22 cellular contexts compared by ENCODE assay signal in the genomic region with DNA sequence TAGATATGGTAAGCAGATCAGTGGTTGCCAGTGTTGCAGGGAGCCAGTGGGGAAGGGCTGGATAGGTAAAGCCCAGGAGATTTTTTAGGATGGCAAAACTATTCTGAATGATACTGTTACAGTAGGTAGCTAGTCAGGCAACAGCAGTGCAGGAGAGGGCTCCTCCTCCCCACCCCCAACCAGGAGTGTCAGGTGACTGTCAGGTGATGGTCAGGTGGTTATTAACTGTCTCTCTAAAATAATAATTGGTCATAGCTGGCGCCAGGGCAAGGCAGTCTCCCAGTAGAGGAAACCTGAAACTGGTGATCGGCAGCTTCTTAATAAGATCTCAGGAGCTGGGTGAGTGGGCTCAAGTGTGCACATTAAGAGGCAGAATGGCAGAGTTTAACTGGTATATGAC.
"Had no signal": no experiment of that assay in that cellular context is flagged by ENCODE, and none has a peak within 500 bp of the region (broad histone marks: within the 10 kb centered on the region; RNA-seq: fewer than 3 reads in every experiment).

No MANE protein-coding gene starts in this region.

- H3K4me3 Mint-ChIP-seq: activated CD4-positive, alpha-beta memory T cell treated with anti-CD3 and anti-CD28 coated beads, Interleukin-2, amount 10 ng/mL, durations not matched to agents 7 days and 5 days; activated CD4-positive, alpha-beta T cell treated with anti-CD3 and anti-CD28 coated beads, Interleukin-2, amount 10 ng/mL, durations not matched to agents 24 days and 14 days; activated naive CD4-positive, alpha-beta T cell treated with anti-CD3 and anti-CD28 coated beads, Interleukin-2, amount 10 ng/mL, durations not matched to agents 7 days and 5 days; activated T-cell treated with anti-CD3 and anti-CD28 coated beads, Interleukin-2, amount 50 U/mL, for 72 hours; nephron progenitor cell had no signal

- H3K27ac ChIP-seq: colonic mucosa, dorsolateral prefrontal cortex, esophagus squamous epithelium, gastrocnemius medialis, pancreas, psoas muscle, right atrium auricular region, upper lobe of right lung had no signal

- H3K36me3 ChIP-seq: colonic mucosa, esophagus squamous epithelium, gastrocnemius medialis, pancreas, right atrium auricular region, upper lobe of right lung had no signal

- H3K4me1 ChIP-seq: colonic mucosa, esophagus squamous epithelium, gastrocnemius medialis, pancreas, psoas muscle, right atrium auricular region, upper lobe of right lung had no signal

- H3K27ac Mint-ChIP-seq: activated CD4-positive, alpha-beta memory T cell treated with anti-CD3 and anti-CD28 coated beads, Interleukin-2, amount 10 ng/mL, durations not matched to agents 7 days and 5 days; activated CD4-positive, alpha-beta T cell treated with anti-CD3 and anti-CD28 coated beads, Interleukin-2, amount 10 ng/mL, durations not matched to agents 24 days and 14 days; activated naive CD4-positive, alpha-beta T cell treated with anti-CD3 and anti-CD28 coated beads, Interleukin-2, amount 10 ng/mL, durations not matched to agents 7 days and 5 days; activated T-cell treated with anti-CD3 and anti-CD28 coated beads, Interleukin-2, amount 50 U/mL, for 72 hours; nephron progenitor cell had no signal

- DNase-seq: activated CD4-positive, alpha-beta memory T cell treated with anti-CD3 and anti-CD28 coated beads, Interleukin-2, amount 10 ng/mL, durations not matched to agents 7 days and 5 days; activated CD4-positive, alpha-beta T cell treated with anti-CD3 and anti-CD28 coated beads, Interleukin-2, amount 10 ng/mL, durations not matched to agents 24 days and 14 days; activated effector memory CD4-positive, alpha-beta T cell treated with Interleukin-2 at 50 U/mL for 16 hours; activated naive CD4-positive, alpha-beta T cell treated with anti-CD3 and anti-CD28 coated beads, Interleukin-2, amount 10 ng/mL, durations not matched to agents 7 days and 5 days; activated T-cell treated with anti-CD3 and anti-CD28 coated beads, Interleukin-2, amount 50 U/mL, for 72 hours; amygdala; colonic mucosa; dorsolateral prefrontal cortex; esophagus squamous epithelium; gastrocnemius medialis; hippocampal formation; left ventricle myocardium superior; mammary epithelial cell; nephron progenitor cell; pancreas; psoas muscle; stimulated activated CD4-positive, alpha-beta T cell treated with anti-CD3 and anti-CD28 coated beads, Interleukin-4, amount 100 ng/mL, for 24 hours; stimulated activated naive CD4-positive, alpha-beta T cell treated with Interleukin-2 at 50 U/mL for 16 hours; upper lobe of right lung had no signal

- H3K4me3 ChIP-seq: colonic mucosa, dorsolateral prefrontal cortex, esophagus squamous epithelium, gastrocnemius medialis, pancreas, psoas muscle, right atrium auricular region, upper lobe of right lung had no signal

- H3K9me3 Mint-ChIP-seq: activated CD4-positive, alpha-beta memory T cell treated with anti-CD3 and anti-CD28 coated beads, Interleukin-2, amount 10 ng/mL, durations not matched to agents 7 days and 5 days; activated CD4-positive, alpha-beta T cell treated with anti-CD3 and anti-CD28 coated beads, Interleukin-2, amount 10 ng/mL, durations not matched to agents 24 days and 14 days; activated naive CD4-positive, alpha-beta T cell treated with anti-CD3 and anti-CD28 coated beads, Interleukin-2, amount 10 ng/mL, durations not matched to agents 7 days and 5 days; activated T-cell treated with anti-CD3 and anti-CD28 coated beads, Interleukin-2, amount 50 U/mL, for 72 hours had no signal

- FAIRE-seq: bronchial epithelial cell, pancreas had no signal

- H3K4me1 Mint-ChIP-seq: activated CD4-positive, alpha-beta memory T cell treated with anti-CD3 and anti-CD28 coated beads, Interleukin-2, amount 10 ng/mL, durations not matched to agents 7 days and 5 days; activated CD4-positive, alpha-beta T cell treated with anti-CD3 and anti-CD28 coated beads, Interleukin-2, amount 10 ng/mL, durations not matched to agents 24 days and 14 days; activated naive CD4-positive, alpha-beta T cell treated with anti-CD3 and anti-CD28 coated beads, Interleukin-2, amount 10 ng/mL, durations not matched to agents 7 days and 5 days had no signal

- H3K9me3 ChIP-seq: colonic mucosa, esophagus squamous epithelium, gastrocnemius medialis, pancreas, psoas muscle, upper lobe of right lung had no signal

- H3K27me3 ChIP-seq: colonic mucosa, esophagus squamous epithelium, gastrocnemius medialis, pancreas, right atrium auricular region, upper lobe of right lung had no signal

- H3K36me3 Mint-ChIP-seq: activated naive CD4-positive, alpha-beta T cell treated with anti-CD3 and anti-CD28 coated beads, Interleukin-2, amount 10 ng/mL, durations not matched to agents 7 days and 5 days had no signal

- ATAC-seq: activated CD4-positive, CD25-positive, alpha-beta regulatory T cell treated with anti-CD3 and anti-CD28 coated beads, Interleukin-2, amount 50 U/mL, for 24 hours; activated T-cell treated with anti-CD3 and anti-CD28 coated beads, Interleukin-2, amount 50 U/mL, for 72 hours; gastrocnemius medialis; left ventricle myocardium superior; pancreas; psoas muscle; upper lobe of right lung had no signal
